Comparison of ENCODE assay signal across 9 cellular contexts in genomic region chr4:98728433-98728832, GRCh38.
DNase-seq lines count a peak whose midpoint lies in the region; ATAC-seq and TF ChIP-seq lines count a peak whose summit lies in the region.
"Had no signal": no experiment of that assay in that cellular context is flagged by ENCODE, and none has a peak within 500 bp of the region (broad histone marks: within the 10 kb centered on the region; RNA-seq: fewer than 3 reads in every experiment).

No MANE protein-coding gene starts in this region.

- no peaks in the 10 kb centered on the region for H3K27me3 Mint-ChIP-seq in activated naive CD8-positive, alpha-beta T cell treated with anti-CD3 and anti-CD28 coated beads, Interleukin-2, amount 10 ng/mL, durations not matched to agents 7 days and 5 days
- no peaks in the 10 kb centered on the region for H3K27me3 Mint-ChIP-seq in activated naive CD8-positive, alpha-beta T cell treated with anti-CD3 and anti-CD28 coated beads, Interleukin-2, amount 50 U/mL, for 24 hours
- H3K27me3 Mint-ChIP-seq in stimulated activated naive CD8-positive, alpha-beta T cell treated with anti-CD3 and anti-CD28 coated beads, Interleukin-15, amount 100 ng/mL, for 72 hours = no peaks in the 10 kb centered on the region
- H3K27me3 Mint-ChIP-seq in activated T-helper 1 cell treated with anti-CD3 and anti-CD28 coated beads, Interleukin-12 subunit alpha, Interleukin-12 subunit beta, Interleukin-2, Interleukin-4 antibody, amounts not matched to agents 30 ng/mL and 10 ng/mL and 1 ng/mL, durations not matched to agents 14 hours and 24 hours and 36 hours (ENCODE audit: insufficient read depth) = no peaks in the 10 kb centered on the region

- ATAC-seq in activated naive CD8-positive, alpha-beta T cell treated with anti-CD3 and anti-CD28 coated beads, Interleukin-2, amount 10 ng/mL, durations not matched to agents 7 days and 5 days (ENCODE audit: low read depth) = peak; percentile 73
- ATAC-seq in activated naive CD8-positive, alpha-beta T cell treated with anti-CD3 and anti-CD28 coated beads, Interleukin-2, amount 50 U/mL, for 24 hours = no peak
- peak; percentile 46 for ATAC-seq in stimulated activated naive CD8-positive, alpha-beta T cell treated with anti-CD3 and anti-CD28 coated beads, Interleukin-15, amount 100 ng/mL, for 72 hours
- ATAC-seq in HG03432 (IDR thresholded peaks at IDR 0.05; ENCODE audit: unreplicated experiment) = no peak

- CTCF ChIA-PET in RWPE1 (lab: Yijun Ruan, JAX) = interaction anchor here (0.7 kb wide), 1 partner anchor 338 kb away, joined by 3 read pairs; no protein-coding TSS in a partner anchor

- no peak overlapping the region for H3K27ac ChIP-seq in RWPE1

- H3K9me3 Mint-ChIP-seq in activated naive CD8-positive, alpha-beta T cell treated with anti-CD3 and anti-CD28 coated beads, Interleukin-2, amount 10 ng/mL, durations not matched to agents 7 days and 5 days = peaks cover 9% of the 10 kb centered on the region
- peaks cover 14% of the 10 kb centered on the region for H3K9me3 Mint-ChIP-seq in activated naive CD8-positive, alpha-beta T cell treated with anti-CD3 and anti-CD28 coated beads, Interleukin-2, amount 50 U/mL, for 24 hours
- peaks cover 22 to 29% of the 10 kb centered on the region in 2 donors for H3K9me3 Mint-ChIP-seq in stimulated activated naive CD8-positive, alpha-beta T cell treated with anti-CD3 and anti-CD28 coated beads, Interleukin-15, amount 100 ng/mL, for 72 hours
- peaks cover 19% of the 10 kb centered on the region for H3K9me3 Mint-ChIP-seq in activated T-helper 1 cell treated with anti-CD3 and anti-CD28 coated beads, Interleukin-12 subunit alpha, Interleukin-12 subunit beta, Interleukin-2, Interleukin-4 antibody, amounts not matched to agents 30 ng/mL and 10 ng/mL and 1 ng/mL, durations not matched to agents 14 hours and 24 hours and 36 hours

- intact Hi-C loops in activated T-helper 1 cell treated with anti-CD3 and anti-CD28 coated beads, Interleukin-12 subunit alpha, Interleukin-12 subunit beta, Interleukin-2, Interleukin-4 antibody, amounts not matched to agents 30 ng/mL and 10 ng/mL and 1 ng/mL, durations not matched to agents 14 hours and 24 hours and 36 hours (cut with micrococcal nuclease) = no loop called here

- H3K36me3 Mint-ChIP-seq in activated naive CD8-positive, alpha-beta T cell treated with anti-CD3 and anti-CD28 coated beads, Interleukin-2, amount 10 ng/mL, durations not matched to agents 7 days and 5 days = peaks cover 5% of the 10 kb centered on the region
- H3K36me3 Mint-ChIP-seq in activated naive CD8-positive, alpha-beta T cell treated with anti-CD3 and anti-CD28 coated beads, Interleukin-2, amount 50 U/mL, for 24 hours (ENCODE audit: low read depth) = no peaks in the 10 kb centered on the region
- H3K36me3 Mint-ChIP-seq in activated T-helper 1 cell treated with anti-CD3 and anti-CD28 coated beads, Interleukin-12 subunit alpha, Interleukin-12 subunit beta, Interleukin-2, Interleukin-4 antibody, amounts not matched to agents 30 ng/mL and 10 ng/mL and 1 ng/mL, durations not matched to agents 14 hours and 24 hours and 36 hours (ENCODE audit: low read depth) = no peaks in the 10 kb centered on the region

- H3K4me3 Mint-ChIP-seq in activated naive CD8-positive, alpha-beta T cell treated with anti-CD3 and anti-CD28 coated beads, Interleukin-2, amount 10 ng/mL, durations not matched to agents 7 days and 5 days = no peak overlapping the region
- no peak overlapping the region for H3K4me3 Mint-ChIP-seq in activated naive CD8-positive, alpha-beta T cell treated with anti-CD3 and anti-CD28 coated beads, Interleukin-2, amount 50 U/mL, for 24 hours
- peak overlapping the region in 1 of 2 donors; percentile 32 for H3K4me3 Mint-ChIP-seq in stimulated activated naive CD8-positive, alpha-beta T cell treated with anti-CD3 and anti-CD28 coated beads, Interleukin-15, amount 100 ng/mL, for 72 hours
- no peak overlapping the region for H3K4me3 Mint-ChIP-seq in activated T-helper 1 cell treated with anti-CD3 and anti-CD28 coated beads, Interleukin-12 subunit alpha, Interleukin-12 subunit beta, Interleukin-2, Interleukin-4 antibody, amounts not matched to agents 30 ng/mL and 10 ng/mL and 1 ng/mL, durations not matched to agents 14 hours and 24 hours and 36 hours

- POLR2A ChIA-PET in activated naive CD8-positive, alpha-beta T cell treated with anti-CD3 and anti-CD28 coated beads, Interleukin-2, amount 10 ng/mL, durations not matched to agents 7 days and 5 days (lab: Charles Lee) = no interaction called here
- POLR2A ChIA-PET in RWPE1 (lab: Yijun Ruan, JAX; ENCODE audit: low non-redundant PET) = no interaction called here

- H3K27ac Mint-ChIP-seq in activated naive CD8-positive, alpha-beta T cell treated with anti-CD3 and anti-CD28 coated beads, Interleukin-2, amount 10 ng/mL, durations not matched to agents 7 days and 5 days = no peak overlapping the region
- H3K27ac Mint-ChIP-seq in activated naive CD8-positive, alpha-beta T cell treated with anti-CD3 and anti-CD28 coated beads, Interleukin-2, amount 50 U/mL, for 24 hours = no peak overlapping the region
- H3K27ac Mint-ChIP-seq in stimulated activated naive CD8-positive, alpha-beta T cell treated with anti-CD3 and anti-CD28 coated beads, Interleukin-15, amount 100 ng/mL, for 72 hours = no peak overlapping the region
- H3K27ac Mint-ChIP-seq in activated T-helper 1 cell treated with anti-CD3 and anti-CD28 coated beads, Interleukin-12 subunit alpha, Interleukin-12 subunit beta, Interleukin-2, Interleukin-4 antibody, amounts not matched to agents 30 ng/mL and 10 ng/mL and 1 ng/mL, durations not matched to agents 14 hours and 24 hours and 36 hours = no peak overlapping the region

- H3K4me3 ChIP-seq in fibroblast of mammary gland (ENCODE audit: control insufficient read depth, low read depth, low read length) = no peak overlapping the region

- no peak for TF ChIP-seq CTCF in RWPE1 (conservative IDR thresholded peaks at IDR 0.05; ENCODE audit: low read depth)
- TF ChIP-seq CTCF in fibroblast of mammary gland (conservative IDR thresholded peaks at IDR 0.05; ENCODE audit: control insufficient read depth, insufficient read depth, low read depth, low read length) = no peak

- H3K4me1 Mint-ChIP-seq in activated naive CD8-positive, alpha-beta T cell treated with anti-CD3 and anti-CD28 coated beads, Interleukin-2, amount 10 ng/mL, durations not matched to agents 7 days and 5 days = peaks cover 5% of the 10 kb centered on the region
- H3K4me1 Mint-ChIP-seq in activated naive CD8-positive, alpha-beta T cell treated with anti-CD3 and anti-CD28 coated beads, Interleukin-2, amount 50 U/mL, for 24 hours = peaks cover 5% of the 10 kb centered on the region
- H3K4me1 Mint-ChIP-seq in stimulated activated naive CD8-positive, alpha-beta T cell treated with anti-CD3 and anti-CD28 coated beads, Interleukin-15, amount 100 ng/mL, for 72 hours = peaks cover 9% of the 10 kb centered on the region
- H3K4me1 Mint-ChIP-seq in activated T-helper 1 cell treated with anti-CD3 and anti-CD28 coated beads, Interleukin-12 subunit alpha, Interleukin-12 subunit beta, Interleukin-2, Interleukin-4 antibody, amounts not matched to agents 30 ng/mL and 10 ng/mL and 1 ng/mL, durations not matched to agents 14 hours and 24 hours and 36 hours (ENCODE audit: low read depth) = peaks cover 7% of the 10 kb centered on the region

- no peak for DNase-seq in activated naive CD8-positive, alpha-beta T cell treated with anti-CD3 and anti-CD28 coated beads, Interleukin-2, amount 10 ng/mL, durations not matched to agents 7 days and 5 days
- DNase-seq in activated naive CD8-positive, alpha-beta T cell treated with anti-CD3 and anti-CD28 coated beads, Interleukin-2, amount 50 U/mL, for 24 hours = no peak
- DNase-seq in RWPE1 (ENCODE audit: low spot score) (peak; percentile 36), fibroblast of mammary gland (ENCODE audit: low read depth) (peak; percentile 44), NCI-H2227 (lab: John Stamatoyannopoulos, UW; ENCODE audit: unreplicated experiment) (no peak)
- no peak for DNase-seq in stimulated activated naive CD8-positive, alpha-beta T cell treated with anti-CD3 and anti-CD28 coated beads, Interleukin-15, amount 100 ng/mL, for 72 hours
- DNase-seq in activated T-helper 1 cell treated with anti-CD3 and anti-CD28 coated beads, Interleukin-12 subunit alpha, Interleukin-12 subunit beta, Interleukin-2, Interleukin-4 antibody, amounts not matched to agents 30 ng/mL and 10 ng/mL and 1 ng/mL, durations not matched to agents 14 hours and 24 hours and 36 hours (ENCODE audit: low spot score) = no peak
- DNase-seq: stimulated activated CD4-positive, alpha-beta T cell treated with anti-CD3 and anti-CD28 coated beads, Interleukin-1b, Interleukin-23, amount 100 ng/mL, for 48 hours had no signal

Comparison
In these comparisons a context has a peak if more than half of its experiments do, and no peak if none do; other contexts are left out.
1. ATAC-seq: peak in activated naive CD8-positive, alpha-beta T cell treated with anti-CD3 and anti-CD28 coated beads, Interleukin-2, amount 10 ng/mL, durations not matched to agents 7 days and 5 days (single experiment) and stimulated activated naive CD8-positive, alpha-beta T cell treated with anti-CD3 and anti-CD28 coated beads, Interleukin-15, amount 100 ng/mL, for 72 hours (single experiment); none in activated naive CD8-positive, alpha-beta T cell treated with anti-CD3 and anti-CD28 coated beads, Interleukin-2, amount 50 U/mL, for 24 hours (single experiment) and HG03432 (single experiment).
2. DNase-seq: peak in RWPE1 (single experiment) and fibroblast of mammary gland (single experiment); none in activated naive CD8-positive, alpha-beta T cell treated with anti-CD3 and anti-CD28 coated beads, Interleukin-2, amount 10 ng/mL, durations not matched to agents 7 days and 5 days (single experiment), activated naive CD8-positive, alpha-beta T cell treated with anti-CD3 and anti-CD28 coated beads, Interleukin-2, amount 50 U/mL, for 24 hours (single experiment), stimulated activated naive CD8-positive, alpha-beta T cell treated with anti-CD3 and anti-CD28 coated beads, Interleukin-15, amount 100 ng/mL, for 72 hours (0 of 2), activated T-helper 1 cell treated with anti-CD3 and anti-CD28 coated beads, Interleukin-12 subunit alpha, Interleukin-12 subunit beta, Interleukin-2, Interleukin-4 antibody, amounts not matched to agents 30 ng/mL and 10 ng/mL and 1 ng/mL, durations not matched to agents 14 hours and 24 hours and 36 hours (single experiment) and NCI-H2227 (single experiment).